23 cellular contexts compared by ENCODE assay signal in genomic region chr10:131068760-131069159, GRCh38.
"Had no signal": no experiment of that assay in that cellular context is flagged by ENCODE, and none has a peak within 500 bp of the region (broad histone marks: within the 10 kb centered on the region; RNA-seq: fewer than 3 reads in every experiment).

No MANE protein-coding gene starts in this region.

- H3K9me3 Mint-ChIP-seq: activated naive CD8-positive, alpha-beta T cell treated with anti-CD3 and anti-CD28 coated beads, Interleukin-2, amount 50 U/mL, for 24 hours; mesothelial cell of epicardium; naive thymus-derived CD8-positive, alpha-beta T cell; T-cell; T-helper 2 cell treated with Interferon-gamma antibody and Interleukin-4, amounts not matched to agents 5 μg/mL and 100 μg/mL, for 36 hours had no signal

- H3K9me3 ChIP-seq: body of pancreas, left ventricle myocardium inferior, neutrophil, ovary, prostate gland, upper lobe of left lung had no signal

- H3K4me3 Mint-ChIP-seq: activated naive CD8-positive, alpha-beta T cell treated with anti-CD3 and anti-CD28 coated beads, Interleukin-2, amount 50 U/mL, for 24 hours; mesothelial cell of epicardium; naive thymus-derived CD8-positive, alpha-beta T cell; T-cell; T-helper 2 cell treated with Interferon-gamma antibody and Interleukin-4, amounts not matched to agents 5 μg/mL and 100 μg/mL, for 36 hours; WTC11 had no signal

- H3K27ac ChIP-seq: body of pancreas, cardiac muscle cell, left ventricle myocardium inferior, neutrophil, ovary, prostate gland, upper lobe of left lung had no signal

- H3K4me1 Mint-ChIP-seq: activated naive CD8-positive, alpha-beta T cell treated with anti-CD3 and anti-CD28 coated beads, Interleukin-2, amount 50 U/mL, for 24 hours; naive thymus-derived CD8-positive, alpha-beta T cell; T-cell had no signal

- H3K4me1 ChIP-seq: body of pancreas, left ventricle myocardium inferior, prostate gland, upper lobe of left lung had no signal

- H3K27me3 ChIP-seq: body of pancreas, cardiac muscle cell, neutrophil, ovary, upper lobe of left lung had no signal

- H3K27ac Mint-ChIP-seq: activated naive CD8-positive, alpha-beta T cell treated with anti-CD3 and anti-CD28 coated beads, Interleukin-2, amount 50 U/mL, for 24 hours; mesothelial cell of epicardium; naive thymus-derived CD8-positive, alpha-beta T cell; T-cell; T-helper 2 cell treated with Interferon-gamma antibody and Interleukin-4, amounts not matched to agents 5 μg/mL and 100 μg/mL, for 36 hours; WTC11 had no signal

- H3K4me3 ChIP-seq: body of pancreas, cardiac muscle cell, left ventricle myocardium inferior, ovary, prostate gland, upper lobe of left lung had no signal

- H3K36me3 ChIP-seq: cardiac muscle cell, left ventricle myocardium inferior, neutrophil, ovary, prostate gland, upper lobe of left lung had no signal

- DNase-seq: activated gamma-delta T cell; activated naive CD4-positive, alpha-beta T cell treated with anti-CD3 and anti-CD28 coated beads, Interleukin-2, amount 50 U/mL, for 16 hours; activated naive CD8-positive, alpha-beta T cell treated with anti-CD3 and anti-CD28 coated beads, Interleukin-2, amount 50 U/mL, for 24 hours; activated T-cell treated with anti-CD3 and anti-CD28 coated beads for 4 hours; body of pancreas; dermis blood vessel endothelial cell; effector CD8-positive, alpha-beta T cell; erythroblast; foreskin fibroblast; left ventricle myocardium inferior; naive thymus-derived CD8-positive, alpha-beta T cell; ovary; stimulated activated CD4-positive, alpha-beta T cell treated with anti-CD3 and anti-CD28 coated beads, Interleukin-12 subunit alpha, Interleukin-12 subunit beta, amount 100 ng/mL, for 4 hours; stimulated activated CD4-positive, alpha-beta T cell treated with anti-CD3 and anti-CD28 coated beads, Interleukin-4, amount 100 ng/mL, for 4 hours; stimulated activated naive CD8-positive, alpha-beta T cell treated with anti-CD3 and anti-CD28 coated beads, Interleukin-15, Interleukin-2, amounts not matched to agents 100 U/mL and 50 U/mL, for 24 hours; T-cell had no signal

- ATAC-seq: activated naive CD8-positive, alpha-beta T cell treated with anti-CD3 and anti-CD28 coated beads, Interleukin-2, amount 50 U/mL, for 24 hours; body of pancreas; naive thymus-derived CD8-positive, alpha-beta T cell; stimulated activated naive CD8-positive, alpha-beta T cell treated with anti-CD3 and anti-CD28 coated beads, Interleukin-15, Interleukin-2, amounts not matched to agents 100 U/mL and 50 U/mL, for 24 hours; T-cell; WTC11 had no signal

- H3K36me3 Mint-ChIP-seq: mesothelial cell of epicardium; naive thymus-derived CD8-positive, alpha-beta T cell; T-cell had no signal
